Comparison of ENCODE assay signal across 27 cellular contexts in the genomic region with DNA sequence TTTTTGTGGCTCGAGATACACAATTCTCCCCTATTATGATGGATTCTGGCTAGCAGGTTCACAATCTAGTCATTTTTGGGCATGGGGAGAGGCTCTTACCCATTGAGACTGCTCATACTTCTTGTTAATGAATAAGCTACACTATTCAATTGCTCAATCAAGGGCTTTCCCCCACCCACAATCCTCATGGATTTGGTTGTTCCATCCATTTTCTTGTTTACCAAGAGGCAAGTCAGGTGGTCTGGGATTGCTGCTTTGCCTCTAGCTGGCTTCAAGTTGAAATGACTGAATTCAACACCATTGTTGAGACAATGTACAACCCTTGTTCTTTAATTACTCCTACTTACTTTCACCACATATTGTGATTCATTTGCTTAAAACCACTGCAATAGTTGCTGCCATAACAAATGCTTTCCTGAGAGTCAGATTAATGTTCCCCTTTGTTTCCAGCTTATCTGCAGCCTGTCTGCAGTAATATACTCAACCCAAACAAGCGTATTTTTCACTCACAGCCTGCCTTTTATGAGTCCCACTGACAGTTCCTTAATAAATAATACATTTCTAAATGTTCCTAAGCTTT.
DNase-seq lines count a peak whose midpoint lies in the region; ATAC-seq and TF ChIP-seq lines count a peak whose summit lies in the region.
"Had no signal": no experiment of that assay in that cellular context is flagged by ENCODE, and none has a peak within 500 bp of the region (broad histone marks: within the 10 kb centered on the region; RNA-seq: fewer than 3 reads in every experiment).

No MANE protein-coding gene starts in this region.

- H3K9me3 ChIP-seq in breast epithelium: no peaks in the 10 kb centered on the region
- H3K9me3 ChIP-seq: adrenal gland, sigmoid colon, suprapubic skin had no signal

- H3K36me3 ChIP-seq in breast epithelium: no peaks in the 10 kb centered on the region
- H3K36me3 ChIP-seq: adrenal gland, cardiac muscle cell, sigmoid colon, suprapubic skin, WERI-Rb-1 had no signal

- H3K36me3 Mint-ChIP-seq in MCF 10A (ENCODE audit: insufficient read depth, unreplicated experiment) (no peaks in the 10 kb centered on the region), CD14-positive monocyte (no peaks in the 10 kb centered on the region)
- H3K36me3 Mint-ChIP-seq: naive thymus-derived CD4-positive, alpha-beta T cell had no signal

- H3K4me1 Mint-ChIP-seq in MCF 10A (ENCODE audit: insufficient read depth, unreplicated experiment) (no peaks in the 10 kb centered on the region), CD14-positive monocyte (no peaks in the 10 kb centered on the region)
- H3K4me1 Mint-ChIP-seq: IgD-negative memory B cell; naive thymus-derived CD4-positive, alpha-beta T cell had no signal

- H3K27ac Mint-ChIP-seq in MCF 10A (ENCODE audit: low read depth, unreplicated experiment): no peak overlapping the region
- no peak overlapping the region for H3K27ac Mint-ChIP-seq in CD14-positive monocyte
- H3K27ac Mint-ChIP-seq: dendritic cell treated with granulocyte-macrophage colony-stimulating factor and Interleukin-4, amounts not matched to agents 40 ng/mL and 50 ng/mL, for 4 days; IgD-negative memory B cell; naive thymus-derived CD4-positive, alpha-beta T cell had no signal

- POLR2A ChIA-PET in MCF 10A (lab: Yijun Ruan, JAX): interaction anchor here (0.5 to 0.6 kb wide), 2 partner anchors 277 to 653 kb away, joined by 3 read pairs; no protein-coding TSS in a partner anchor

- TF ChIP-seq POLR2A in breast epithelium (IDR thresholded peaks at IDR 0.05): no peak

- DNase-seq in MCF 10A (ENCODE audit: unreplicated experiment): peak; percentile 9
- no peak for DNase-seq in breast epithelium (ENCODE audit: low spot score in 2 of 2)
- peak; percentile 41 for DNase-seq in NCI-H69 (lab: John Stamatoyannopoulos, UW)
- peak; percentile 1 for DNase-seq in fibroblast of villous mesenchyme (ENCODE audit: low read depth)
- DNase-seq in retinal pigment epithelial cell (ENCODE audit: low read depth): peak; percentile 16
- no peak for DNase-seq in AG08396 (ENCODE audit: low spot score)
- no peak for DNase-seq in CD14-positive monocyte (ENCODE audit: low spot score)
- DNase-seq: activated effector memory CD4-positive, alpha-beta T cell treated with anti-CD3 and anti-CD28 coated beads, Interleukin-2, amount 50 U/mL, for 16 hours; adrenal gland; foreskin fibroblast; GDM1; islet precursor cell; mesendoderm; MM.1S; naive thymus-derived CD4-positive, alpha-beta T cell; NCI-H1930; NCI-H524 treated with DMSO at 0.1 percent for 48 hours; SHP77 treated with DMSO at 0.1 percent for 48 hours; sigmoid colon; T-helper 2 cell; WERI-Rb-1 had no signal

- H3K4me3 ChIP-seq in breast epithelium (no peak overlapping the region), fibroblast of villous mesenchyme (ENCODE audit: low read depth, low read length) (no peak overlapping the region), retinal pigment epithelial cell (ENCODE audit: low read length) (no peak overlapping the region)
- H3K4me3 ChIP-seq: adrenal gland, cardiac muscle cell, sigmoid colon, suprapubic skin had no signal

- BruUV-seq in MCF 10A (replicated peaks; lab: Mats Ljungman, UMichigan): no TSS peak

- TF ChIP-seq CTCF in MCF 10A (IDR thresholded peaks at IDR 0.05; ENCODE audit: unreplicated experiment) (no peak), breast epithelium (IDR thresholded peaks at IDR 0.05) (no peak), fibroblast of villous mesenchyme (IDR thresholded peaks at IDR 0.05; ENCODE audit: insufficient read depth, low read depth, low read length) (no peak), retinal pigment epithelial cell (conservative IDR thresholded peaks at IDR 0.05; ENCODE audit: low read depth, low read length) (no peak), CD14-positive monocyte (IDR thresholded peaks at IDR 0.05) (no peak)

- H3K27ac ChIP-seq in breast epithelium: no peak overlapping the region
- H3K27ac ChIP-seq: adrenal gland, C4-2B, cardiac muscle cell, sigmoid colon, suprapubic skin, WERI-Rb-1 had no signal

- no peaks in the 10 kb centered on the region for H3K27me3 ChIP-seq in breast epithelium
- H3K27me3 ChIP-seq: adrenal gland, cardiac muscle cell, sigmoid colon, suprapubic skin had no signal

- no peak for ATAC-seq in GM18909 (IDR thresholded peaks at IDR 0.05; ENCODE audit: poor library complexity, unreplicated experiment)
- ATAC-seq: naive thymus-derived CD4-positive, alpha-beta T cell had no signal

- H3K4me3 Mint-ChIP-seq in MCF 10A (ENCODE audit: unreplicated experiment): no peak overlapping the region
- no peak overlapping the region for H3K4me3 Mint-ChIP-seq in CD14-positive monocyte
- H3K4me3 Mint-ChIP-seq: dendritic cell treated with granulocyte-macrophage colony-stimulating factor and Interleukin-4, amounts not matched to agents 40 ng/mL and 50 ng/mL, for 4 days; IgD-negative memory B cell; naive thymus-derived CD4-positive, alpha-beta T cell had no signal

- no peaks in the 10 kb centered on the region for H3K4me1 ChIP-seq in breast epithelium
- H3K4me1 ChIP-seq: adrenal gland, sigmoid colon, suprapubic skin had no signal

- intact Hi-C loops in MCF 10A (cut with micrococcal nuclease) (no loop called here), breast epithelium (cut with DNase I; ENCODE audit: low total_unique reads) (no loop called here), CD14-positive monocyte (cut with micrococcal nuclease) (no loop called here)

- H3K9me3 Mint-ChIP-seq in MCF 10A (ENCODE audit: unreplicated experiment) (no peaks in the 10 kb centered on the region), CD14-positive monocyte (no peaks in the 10 kb centered on the region)
- H3K9me3 Mint-ChIP-seq: dendritic cell treated with granulocyte-macrophage colony-stimulating factor and Interleukin-4, amounts not matched to agents 40 ng/mL and 50 ng/mL, for 4 days had no signal

- CTCF ChIA-PET in MCF 10A (lab: Yijun Ruan, JAX): interaction anchor here (1.6 kb wide), 1 partner anchor 13 kb away, joined by 11 read pairs; no protein-coding TSS in a partner anchor

- H3K27me3 Mint-ChIP-seq in MCF 10A (ENCODE audit: insufficient read depth, unreplicated experiment) (peaks cover 29% of the 10 kb centered on the region), CD14-positive monocyte (ENCODE audit: low read depth in 3 of 3) (peaks cover 0 to 5% (median 0%) of the 10 kb centered on the region in 3 donors)
- H3K27me3 Mint-ChIP-seq: dendritic cell treated with granulocyte-macrophage colony-stimulating factor and Interleukin-4, amounts not matched to agents 40 ng/mL and 50 ng/mL, for 4 days; IgD-negative memory B cell; naive thymus-derived CD4-positive, alpha-beta T cell had no signal

Comparison
In these comparisons a context has a peak if more than half of its experiments do, and no peak if none do; other contexts are left out.
1. DNase-seq: peak in MCF 10A (single experiment), NCI-H69 (single experiment), fibroblast of villous mesenchyme (single experiment) and retinal pigment epithelial cell (single experiment); none in breast epithelium (0 of 2), AG08396 (single experiment) and CD14-positive monocyte (single experiment).